Comparison of ENCODE assay signal across 18 cellular contexts in genomic region chr12:56626691-56627090, GRCh38. TPM values are rescaled to one million over a fixed set of nuclear protein-coding genes. Genes with fewer than 3 reads are reported as not detected.
DNase-seq lines count a peak whose midpoint lies in the region; ATAC-seq lines count a peak whose summit lies in the region.
"Had no signal": no experiment of that assay in that cellular context is flagged by ENCODE, and none has a peak within 500 bp of the region (broad histone marks: within the 10 kb centered on the region; RNA-seq: fewer than 3 reads in every experiment).

No MANE protein-coding gene starts in this region.

- H3K4me3 Mint-ChIP-seq in IgD-negative memory B cell, result peak overlapping the region in 3 of 4 donors; percentile 20 to 83 (median 57)
- no peak overlapping the region for H3K4me3 Mint-ChIP-seq in activated CD4-positive, alpha-beta memory T cell treated with anti-CD3 and anti-CD28 coated beads, Interleukin-2, amount 10 ng/mL, durations not matched to agents 7 days and 5 days
- peak overlapping the region in 6 of 10 donors; percentile 5 to 52 (median 35) for H3K4me3 Mint-ChIP-seq in naive thymus-derived CD8-positive, alpha-beta T cell
- H3K4me3 Mint-ChIP-seq: CD14-positive monocyte had no signal

- H3K4me1 Mint-ChIP-seq in IgD-negative memory B cell, result peaks cover 45 to 57% (median 48%) of the 10 kb centered on the region in 3 donors
- peaks cover 57% of the 10 kb centered on the region for H3K4me1 Mint-ChIP-seq in activated CD4-positive, alpha-beta memory T cell treated with anti-CD3 and anti-CD28 coated beads, Interleukin-2, amount 10 ng/mL, durations not matched to agents 7 days and 5 days
- H3K4me1 Mint-ChIP-seq in naive thymus-derived CD8-positive, alpha-beta T cell, result peaks cover 30 to 74% (median 71%) of the 10 kb centered on the region in 4 donors

- H3K36me3 Mint-ChIP-seq in IgD-negative memory B cell, result peaks cover 3% of the 10 kb centered on the region
- peaks cover 55% of the 10 kb centered on the region for H3K36me3 Mint-ChIP-seq in activated CD4-positive, alpha-beta memory T cell treated with anti-CD3 and anti-CD28 coated beads, Interleukin-2, amount 10 ng/mL, durations not matched to agents 7 days and 5 days (ENCODE audit: low read depth)
- H3K36me3 Mint-ChIP-seq in naive thymus-derived CD8-positive, alpha-beta T cell, result peaks cover 0 to 46% (median 9%) of the 10 kb centered on the region in 3 donors

- POLR2A ChIA-PET in activated CD4-positive, alpha-beta memory T cell treated with anti-CD3 and anti-CD28 coated beads, Interleukin-2, amount 10 ng/mL, durations not matched to agents 7 days and 5 days (lab: Charles Lee), result interaction anchor here (0.6 to 3.1 kb wide), 4 partner anchors 10 to 110 kb away, joined by 3 to 17 read pairs (median 4); no protein-coding TSS in a partner anchor
- POLR2A ChIA-PET in naive thymus-derived CD8-positive, alpha-beta T cell (lab: Charles Lee), result interaction anchor here (1.5 to 7.3 kb wide), 2 partner anchors 10 to 61 kb away, joined by 3 to 55 read pairs; no protein-coding TSS in a partner anchor

- H3K27me3 Mint-ChIP-seq in IgD-negative memory B cell, result no peaks in the 10 kb centered on the region
- H3K27me3 Mint-ChIP-seq in activated CD4-positive, alpha-beta memory T cell treated with anti-CD3 and anti-CD28 coated beads, Interleukin-2, amount 10 ng/mL, durations not matched to agents 7 days and 5 days, result no peaks in the 10 kb centered on the region
- no peaks in the 10 kb centered on the region for H3K27me3 Mint-ChIP-seq in naive thymus-derived CD8-positive, alpha-beta T cell

- no peak for ATAC-seq in naive thymus-derived CD8-positive, alpha-beta T cell
- ATAC-seq: gastroesophageal sphincter, right lobe of liver had no signal

- peak overlapping the region; percentile 80 to 94 (median 93) for H3K27ac Mint-ChIP-seq in IgD-negative memory B cell
- peak overlapping the region; percentile 11 for H3K27ac Mint-ChIP-seq in activated CD4-positive, alpha-beta memory T cell treated with anti-CD3 and anti-CD28 coated beads, Interleukin-2, amount 10 ng/mL, durations not matched to agents 7 days and 5 days
- H3K27ac Mint-ChIP-seq in naive thymus-derived CD8-positive, alpha-beta T cell, result peak overlapping the region; percentile 42 to 94 (median 72)

- CTCF ChIA-PET in activated CD4-positive, alpha-beta memory T cell treated with anti-CD3 and anti-CD28 coated beads, Interleukin-2, amount 10 ng/mL, durations not matched to agents 7 days and 5 days (lab: Charles Lee), result interaction anchor here (1.1 to 9.2 kb wide), 2 partner anchors 9 to 113 kb away, joined by 4 to 80 read pairs; no protein-coding TSS in a partner anchor

- H3K9me3 Mint-ChIP-seq in IgD-negative memory B cell, result no peaks in the 10 kb centered on the region
- no peaks in the 10 kb centered on the region for H3K9me3 Mint-ChIP-seq in activated CD4-positive, alpha-beta memory T cell treated with anti-CD3 and anti-CD28 coated beads, Interleukin-2, amount 10 ng/mL, durations not matched to agents 7 days and 5 days
- H3K9me3 Mint-ChIP-seq in naive thymus-derived CD8-positive, alpha-beta T cell, result no peaks in the 10 kb centered on the region
- H3K9me3 Mint-ChIP-seq: CD14-positive monocyte had no signal

- DNase-seq in NOMO-1 treated with DMSO at 0.1 percent for 48 hours (lab: John Stamatoyannopoulos, UW; ENCODE audit: unreplicated experiment) (peak; percentile 11), NOMO-1 (lab: John Stamatoyannopoulos, UW; ENCODE audit: unreplicated experiment in 2 of 2) (no peak), mucosa of gallbladder (ENCODE audit: low spot score) (no peak), anterior cingulate cortex (lab: John Stamatoyannopoulos, UW) (no peak), NCI-H1417 treated with DMSO at 0.1 percent for 48 hours (lab: John Stamatoyannopoulos, UW) (no peak)
- DNase-seq in activated CD4-positive, alpha-beta memory T cell treated with anti-CD3 and anti-CD28 coated beads, Interleukin-2, amount 10 ng/mL, durations not matched to agents 7 days and 5 days, result no peak
- no peak for DNase-seq in naive thymus-derived CD8-positive, alpha-beta T cell
- DNase-seq: EL; MG63; NCI-H2107; NCI-H774; occipital lobe; right lobe of liver; RPMI8226; stimulated activated CD4-positive, alpha-beta T cell treated with anti-CD3 and anti-CD28 coated beads, Interleukin-2, amount 100 ng/mL, for 24 hours had no signal

RNA-seq across cellular contexts. Expression of gene BAZ2A, which starts 3.4 kb away (rescaled TPM):
- polyA plus RNA-seq in IgD-negative memory B cell, result 46.9 TPM
- 100 to 1,000 TPM; 121 to 126 TPM for total RNA-seq in activated CD4-positive, alpha-beta memory T cell treated with anti-CD3 and anti-CD28 coated beads, Interleukin-2, amount 10 ng/mL, durations not matched to agents 7 days and 5 days
- total RNA-seq in naive thymus-derived CD8-positive, alpha-beta T cell, result 100 to 1,000 TPM; 198 to 202 TPM
- polyA plus RNA-seq in naive thymus-derived CD8-positive, alpha-beta T cell, result 10 to 100 TPM; 14.3 to 29.5 (median 24.1) TPM
- total RNA-seq in mucosa of gallbladder, result 99.3 TPM

RNA-seq across cellular contexts. Expression of gene ATP5F1B, which starts 19.1 kb away (rescaled TPM):
- 727 TPM for polyA plus RNA-seq in IgD-negative memory B cell
- 100 to 1,000 TPM; 529 to 549 TPM for total RNA-seq in activated CD4-positive, alpha-beta memory T cell treated with anti-CD3 and anti-CD28 coated beads, Interleukin-2, amount 10 ng/mL, durations not matched to agents 7 days and 5 days
- 100 to 1,000 TPM; 269 to 285 TPM for total RNA-seq in naive thymus-derived CD8-positive, alpha-beta T cell
- polyA plus RNA-seq in naive thymus-derived CD8-positive, alpha-beta T cell, result 100 to 1,000 TPM; 724 to 879 (median 771) TPM
- total RNA-seq in mucosa of gallbladder, result 558 TPM

Comparison
In these comparisons a context has a peak if more than half of its experiments do, and no peak if none do; other contexts are left out.
1. H3K27ac Mint-ChIP-seq: peak in every context shown above with its lines; median percentile 93 in IgD-negative memory B cell; 72 in naive thymus-derived CD8-positive, alpha-beta T cell; 11 in activated CD4-positive, alpha-beta memory T cell treated with anti-CD3 and anti-CD28 coated beads, Interleukin-2, amount 10 ng/mL, durations not matched to agents 7 days and 5 days.